22 cellular contexts compared by ENCODE assay signal in genomic region chr20:34817072-34817471, GRCh38. TPM values are rescaled to one million over a fixed set of nuclear protein-coding genes. Genes with fewer than 3 reads are reported as not detected.
DNase-seq lines count a peak whose midpoint lies in the region; ATAC-seq, FAIRE-seq and TF ChIP-seq lines count a peak whose summit lies in the region.
"Had no signal": no experiment of that assay in that cellular context is flagged by ENCODE, and none has a peak within 500 bp of the region (broad histone marks: within the 10 kb centered on the region; RNA-seq: fewer than 3 reads in every experiment).

No MANE protein-coding gene starts in this region.

- H2AFZ ChIP-seq in osteoblast (ENCODE audit: low read length) = no peak overlapping the region

- H3K4me1 ChIP-seq in osteoblast (ENCODE audit: insufficient read depth, low read length) = peaks cover 3% of the 10 kb centered on the region
- H3K4me1 ChIP-seq in kidney (ENCODE audit: control insufficient read depth in 1 of 2, insufficient read depth in 1 of 2, low read depth in 1 of 2, low read length in 2 of 2) = peaks cover 0 to under 1% of the 10 kb centered on the region in 2 donors
- H3K4me1 ChIP-seq: BE2C, BLaER1, Caco-2 had no signal

- intact Hi-C loops in kidney (cut with DNase I) = no loop called here

- no peak overlapping the region for H3K4me2 ChIP-seq in osteoblast (ENCODE audit: insufficient read depth, low read length)
- H3K4me2 ChIP-seq: BLaER1 had no signal

- H3K27ac ChIP-seq in osteoblast (ENCODE audit: low read depth, low read length) = no peak overlapping the region
- H3K27ac ChIP-seq in kidney (ENCODE audit: low read depth in 2 of 2, low read length in 2 of 2) = no peak overlapping the region
- H3K27ac ChIP-seq: BLaER1 had no signal

- H3K9me3 ChIP-seq in osteoblast (ENCODE audit: low read depth, low read length) (no peaks in the 10 kb centered on the region), kidney (ENCODE audit: control insufficient read depth in 1 of 2, low read length in 2 of 2) (no peaks in the 10 kb centered on the region)
- H3K9me3 ChIP-seq: BE2C, BLaER1, Caco-2 had no signal

- H3K36me3 ChIP-seq in osteoblast (ENCODE audit: insufficient read depth, low read length) (no peaks in the 10 kb centered on the region), kidney (ENCODE audit: control insufficient read depth in 1 of 2, insufficient read depth in 2 of 2, low read length in 2 of 2) (no peaks in the 10 kb centered on the region)

- no peak for TF ChIP-seq CTCF in osteoblast (IDR thresholded peaks at IDR 0.05; ENCODE audit: extremely low read depth, low read depth, low read length)
- no peak for TF ChIP-seq CTCF in kidney (IDR thresholded peaks at IDR 0.05; ENCODE audit: borderline replicate concordance, extremely low read depth, insufficient read depth)

- no peak for ATAC-seq in HG02840 (IDR thresholded peaks at IDR 0.05; ENCODE audit: low FRiP score, unreplicated experiment)

- H3K4me3 ChIP-seq in osteoblast (ENCODE audit: insufficient read depth, low read length) (no peak overlapping the region), kidney (ENCODE audit: low read length in 2 of 2) (no peak overlapping the region)
- H3K4me3 ChIP-seq: BLaER1 had no signal

- DNase-seq in globus pallidus (ENCODE audit: low spot score) (peak; percentile 55), osteoblast (ENCODE audit: insufficient read length, low spot score, missing footprints) (peak; percentile 30), putamen (ENCODE audit: low spot score) (peak; percentile 31), kidney (no peak)
- no peak for DNase-seq in activated CD4-positive, alpha-beta T cell treated with anti-CD3 and anti-CD28 coated beads for 48 hours
- DNase-seq: 8988T; ACHN; BE2C; C1 segment of cervical spinal cord; Caco-2; Calu3; CD4-positive, alpha-beta memory T cell; CD4-positive, CD25-positive, alpha-beta regulatory T cell; DMS79 treated with DMSO at 0.1 percent for 48 hours; GF-D8 had no signal

- H3K79me2 ChIP-seq in osteoblast (ENCODE audit: insufficient read depth, low read length) = peaks cover 100% of the 10 kb centered on the region

- H3K9ac ChIP-seq in kidney (ENCODE audit: low read length in 2 of 2) = no peak overlapping the region
- H3K9ac ChIP-seq: BLaER1 had no signal

- H3K27me3 ChIP-seq in osteoblast (ENCODE audit: insufficient read depth, low read length) = no peaks in the 10 kb centered on the region
- H3K27me3 ChIP-seq: BE2C, BLaER1 had no signal

- H4K20me1 ChIP-seq in osteoblast (ENCODE audit: insufficient read depth, low read length) = peaks cover 72% of the 10 kb centered on the region

- FAIRE-seq in kidney (lab: Jason Lieb, UNC) = no peak
- FAIRE-seq: A204.1, D721Med, G401.6, GM12891, GM19239 had no signal

RNA-seq across cellular contexts. Expression of gene NCOA6, which starts 8.4 kb away (rescaled TPM):
- total RNA-seq in osteoblast (8.7 and 10.6 TPM in 2 replicates), kidney (28.1 TPM)
- polyA plus RNA-seq in kidney (ENCODE audit: insufficient read depth, low read depth, low replicate concordance) = 30.8 TPM

RNA-seq across cellular contexts. Expression of gene GGT7, which starts 55.6 kb away (rescaled TPM):
- total RNA-seq in osteoblast = 10.0 and 12.7 TPM in 2 replicates
- 27.0 TPM for total RNA-seq in kidney
- polyA plus RNA-seq in kidney (ENCODE audit: insufficient read depth, low read depth, low replicate concordance) = 24.3 TPM

RNA-seq across cellular contexts. Expression of gene ACSS2, which starts 59.3 kb away (rescaled TPM):
- 76.4 and 88.4 TPM in 2 replicates for total RNA-seq in osteoblast
- total RNA-seq in kidney = 53.1 TPM
- 98.9 TPM for polyA plus RNA-seq in kidney (ENCODE audit: insufficient read depth, low read depth, low replicate concordance)

Comparison
In these comparisons a context has a peak if more than half of its experiments do, and no peak if none do; other contexts are left out.
1. DNase-seq: peak in globus pallidus (single experiment), osteoblast (single experiment) and putamen (single experiment); none in activated CD4-positive, alpha-beta T cell treated with anti-CD3 and anti-CD28 coated beads for 48 hours (single experiment) and kidney (single experiment).